Comparison of ENCODE assay signal across 8 cellular contexts in genomic region chrX:49878834-49879655, GRCh38. TPM values are rescaled to one million over a fixed set of nuclear protein-coding genes. Genes with fewer than 3 reads are reported as not detected.
DNase-seq lines count a peak whose midpoint lies in the region; ATAC-seq and TF ChIP-seq lines count a peak whose summit lies in the region.

Gene USP27X, plus strand, starts transcription at chrX:49879484. Its CDS starts 824 bp downstream, at chrX:49880308.

- H2AFZ ChIP-seq in GM23248 (peak within 1 kb of the TSS; percentile 92), Karpas-422 (ENCODE audit: low read length) (peak within 1 kb of the TSS; percentile 65; the same call in 1 of the 2 replicates), neural cell (ENCODE audit: low read depth, low read length) (peak within 1 kb of the TSS; percentile 8)

- no peaks in the 10 kb centered on the region for H3K9me3 ChIP-seq in GM23248 (ENCODE audit: low read depth)
- no peaks in the 10 kb centered on the region for H3K9me3 ChIP-seq in Karpas-422 (ENCODE audit: low read length)
- no peaks in the 10 kb centered on the region for H3K9me3 ChIP-seq in neural cell (ENCODE audit: low read length)

- H3K9me3 Mint-ChIP-seq in stimulated activated naive CD8-positive, alpha-beta T cell treated with anti-CD3 and anti-CD28 coated beads, Interleukin-15, amount 100 ng/mL, for 72 hours, result no peaks in the 10 kb centered on the region

- H3K4me2 ChIP-seq in GM23248 (ENCODE audit: unreplicated experiment) (peak within 1 kb of the TSS; percentile 76), Karpas-422 (ENCODE audit: low read depth, low read length, poor library complexity, severe bottlenecking) (peak within 1 kb of the TSS; percentile 63), neural cell (ENCODE audit: low read length) (peak within 1 kb of the TSS; percentile 51)

- TF ChIP-seq EP300 in neural cell (conservative IDR thresholded peaks at IDR 0.05; ENCODE audit: poor library complexity, severe bottlenecking), result peak; percentile 44

- 0 out of 2 replicates have a peak, but pooled peaks cover 9% of the 10 kb centered on the region for H3K79me2 ChIP-seq in GM23248 (ENCODE audit: insufficient read depth)
- H3K79me2 ChIP-seq in Karpas-422 (ENCODE audit: low read length), result no peaks in the 10 kb centered on the region
- H3K79me2 ChIP-seq in neural cell (replicated peaks; ENCODE audit: insufficient read depth, low read length), result peaks cover 16% of the 10 kb centered on the region

- 1% methylated on average over 7 to 45 of the region's 60 CpGs for WGBS in GM23248 (ENCODE audit: low coverage in 1 of 2, low lambda C conversion rate in 2 of 2, missing lambda C conversion rate in 2 of 2), 2 experiments

- H3K27me3 Mint-ChIP-seq in stimulated activated naive CD8-positive, alpha-beta T cell treated with anti-CD3 and anti-CD28 coated beads, Interleukin-15, amount 100 ng/mL, for 72 hours, result no peaks in the 10 kb centered on the region

- H4K20me1 ChIP-seq in GM23248 (ENCODE audit: insufficient read depth) (no peaks in the 10 kb centered on the region), Karpas-422 (ENCODE audit: insufficient read depth, low read depth, low read length) (no peaks in the 10 kb centered on the region), neural cell (ENCODE audit: insufficient read depth) (no peaks in the 10 kb centered on the region)

- H3K9ac ChIP-seq in GM23248, result peak within 1 kb of the TSS; percentile 82
- peak within 1 kb of the TSS; percentile 39; the same call in 1 of the 2 replicates for H3K9ac ChIP-seq in Karpas-422 (ENCODE audit: low read length)
- peak within 1 kb of the TSS; percentile 80 for H3K9ac ChIP-seq in neural cell (ENCODE audit: low read length)

- H3F3A ChIP-seq in GM23248 (ENCODE audit: insufficient read depth) (no peaks in the 10 kb centered on the region), neural cell (ENCODE audit: insufficient read depth, low read length, poor library complexity, severe bottlenecking) (no peaks in the 10 kb centered on the region)

- peak; percentile 57 for TF ChIP-seq RAD21 in neural cell (conservative IDR thresholded peaks at IDR 0.05)

- no peaks in the 10 kb centered on the region for H3K9me2 ChIP-seq in GM23248 (ENCODE audit: insufficient read depth)
- no peaks in the 10 kb centered on the region for H3K9me2 ChIP-seq in Karpas-422 (replicated peaks; ENCODE audit: insufficient read depth, low read length)
- H3K9me2 ChIP-seq in neural cell (ENCODE audit: insufficient read depth, low read length), result no peaks in the 10 kb centered on the region

- in situ Hi-C loops in GM23248 (cut with MboI), result no loop called here

- H3K4me1 Mint-ChIP-seq in stimulated activated naive CD8-positive, alpha-beta T cell treated with anti-CD3 and anti-CD28 coated beads, Interleukin-15, amount 100 ng/mL, for 72 hours, result peaks cover 31% of the 10 kb centered on the region

- no peaks in the 10 kb centered on the region for H3K36me3 ChIP-seq in GM23248 (ENCODE audit: low read depth)
- H3K36me3 ChIP-seq in Karpas-422 (ENCODE audit: insufficient read depth, low read length), result no peaks in the 10 kb centered on the region
- no peaks in the 10 kb centered on the region for H3K36me3 ChIP-seq in neural cell (ENCODE audit: insufficient read depth, low read length)

- peak within 1 kb of the TSS; percentile 78 to 82 for H3K27ac Mint-ChIP-seq in stimulated activated naive CD8-positive, alpha-beta T cell treated with anti-CD3 and anti-CD28 coated beads, Interleukin-15, amount 100 ng/mL, for 72 hours

- 0 out of 2 replicates have a peak, but pooled peaks cover 6% of the 10 kb centered on the region for H3K4me1 ChIP-seq in GM23248 (ENCODE audit: insufficient read depth)
- no peaks in the 10 kb centered on the region for H3K4me1 ChIP-seq in Karpas-422 (ENCODE audit: low read length)

- H3K27me3 ChIP-seq in GM23248 (replicated peaks; ENCODE audit: insufficient read depth) (no peaks in the 10 kb centered on the region), Karpas-422 (ENCODE audit: low read length) (no peaks in the 10 kb centered on the region), neural cell (ENCODE audit: insufficient read depth, low read depth, low read length) (no peaks in the 10 kb centered on the region)

- peak within 1 kb of the TSS; percentile 79 to 80 for H3K4me3 Mint-ChIP-seq in stimulated activated naive CD8-positive, alpha-beta T cell treated with anti-CD3 and anti-CD28 coated beads, Interleukin-15, amount 100 ng/mL, for 72 hours

- peak; percentile 92 for ATAC-seq in stimulated activated naive CD8-positive, alpha-beta T cell treated with anti-CD3 and anti-CD28 coated beads, Interleukin-15, amount 100 ng/mL, for 72 hours

- TF ChIP-seq CTCF in neural cell (IDR thresholded peaks at IDR 0.05; ENCODE audit: poor library complexity, severe bottlenecking), result peak; percentile 85

- H3K4me3 ChIP-seq in GM23248, result peak within 1 kb of the TSS; percentile 82
- peak within 1 kb of the TSS; percentile 61; the same call in 1 of the 2 replicates for H3K4me3 ChIP-seq in Karpas-422 (ENCODE audit: low read length)
- peak within 1 kb of the TSS; percentile 72 for H3K4me3 ChIP-seq in neural cell (ENCODE audit: low read length)

- H3K27ac ChIP-seq in GM23248 (peak within 1 kb of the TSS; percentile 84), Karpas-422 (ENCODE audit: low read length) (no peak within 1 kb of the TSS), neural cell (ENCODE audit: low read length) (peak within 1 kb of the TSS; percentile 79)

- DNase-seq in EH (ENCODE audit: low read depth) (peak; percentile 87), GM23248 (peak; percentile 89), Karpas-422 (peak; percentile 44), RPMI7951 (ENCODE audit: low read depth) (peak; percentile 83), fibroblast of the conjunctiva (ENCODE audit: low read depth) (peak; percentile 65)
- DNase-seq in activated effector memory CD4-positive, alpha-beta T cell treated with Interleukin-2 at 50 U/mL for 16 hours, result peak; percentile 77
- DNase-seq in stimulated activated naive CD8-positive, alpha-beta T cell treated with anti-CD3 and anti-CD28 coated beads, Interleukin-15, amount 100 ng/mL, for 72 hours, result peak; percentile 64 to 81

TF ChIP-seq in neural cell, 6 proteins besides CTCF, POLR2A, EP300 and RAD21:
- no peak for TF ChIP-seq EZH2 (IDR thresholded peaks at IDR 0.05; ENCODE audit: borderline replicate concordance, insufficient read depth, low read length, poor library complexity, severe bottlenecking)
- no peak for TF ChIP-seq TAF1 (IDR thresholded peaks at IDR 0.05; ENCODE audit: low read depth)
- no peak for TF ChIP-seq MXI1 (conservative IDR thresholded peaks at IDR 0.05; ENCODE audit: poor library complexity, severe bottlenecking)
- TF ChIP-seq SMC3 (conservative IDR thresholded peaks at IDR 0.05; ENCODE audit: poor library complexity), result peak; percentile 73
- TF ChIP-seq REST (IDR thresholded peaks at IDR 0.05; ENCODE audit: borderline replicate concordance), result no peak

RNA-seq across cellular contexts. Expression of gene USP27X, which starts in this region (rescaled TPM):
- 1.2 and 2.8 TPM in 2 replicates for total RNA-seq in GM23248 (2014; rRNA removed; shearing (Covaris generic))
- polyA plus RNA-seq in GM23248 (2016; fragmentation: Nextera tagmentation; extraction: Ambion mirVana) (0.28 and 0.31 TPM in 2 replicates), neural cell (8.0 and 10.3 TPM in 2 replicates)
- total RNA-seq in Karpas-422 (2014; rRNA removed; shearing (Covaris generic); ENCODE audit: low replicate concordance), result not detected in 2 replicates
- 1.4 and 1.8 TPM in 2 replicates for total RNA-seq in RPMI7951 (2014; rRNA removed; shearing (Covaris generic))
- polyA minus RNA-seq in neural cell, result 30.9 and 32.6 TPM in 2 replicates

Comparison
In these comparisons a context has a peak if more than half of its experiments do, and no peak if none do; other contexts are left out.
1. Peak in DNase-seq, H3K4me3 ChIP-seq, H3K9ac ChIP-seq and H3K4me2 ChIP-seq in Karpas-422; RNA of the gene not detected or under 1 TPM.
2. H2AFZ ChIP-seq: peak in every context shown above with its lines; median percentile 92 in GM23248; 65 in Karpas-422; 8 in neural cell.